In the genomic region with DNA sequence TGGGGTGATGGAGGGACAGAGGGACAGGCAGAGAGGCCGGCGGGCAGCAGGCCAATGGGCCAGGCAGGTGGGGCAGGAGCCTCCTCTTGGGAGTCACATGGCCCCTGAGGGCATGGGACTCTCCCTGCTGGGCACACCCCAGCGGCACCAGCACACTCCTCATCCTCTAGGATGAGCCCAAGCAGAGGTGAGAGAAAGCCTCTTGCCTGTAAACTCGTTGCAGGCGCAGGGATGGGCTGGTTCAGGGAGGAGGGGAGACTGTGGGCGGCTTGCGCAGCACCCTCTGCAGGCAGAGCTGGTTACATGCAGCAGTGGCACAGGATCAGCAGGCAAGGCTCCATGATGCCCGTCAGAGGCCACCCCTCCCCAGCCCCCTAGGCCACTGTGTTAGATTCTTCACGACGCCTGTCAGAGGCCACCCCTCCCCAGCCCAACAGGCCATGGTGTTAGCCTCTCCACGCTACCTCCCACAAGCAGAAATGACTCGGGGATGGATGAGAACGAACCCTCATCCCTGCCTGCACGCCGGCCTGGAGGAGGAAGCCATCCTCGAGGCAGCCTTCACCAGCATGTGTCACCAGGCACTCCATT, we compare ENCODE assay signal across 10 cellular contexts.
DNase-seq lines count a peak whose midpoint lies in the region; ATAC-seq and TF ChIP-seq lines count a peak whose summit lies in the region.
"Had no signal": no experiment of that assay in that cellular context is flagged by ENCODE, and none has a peak within 500 bp of the region (broad histone marks: within the 10 kb centered on the region; RNA-seq: fewer than 3 reads in every experiment).

No MANE protein-coding gene starts in this region.

- no peak overlapping the region for H3K27ac Mint-ChIP-seq in activated naive CD4-positive, alpha-beta T cell treated with anti-CD3 and anti-CD28 coated beads, Interleukin-2, amount 50 U/mL, for 72 hours
- H3K27ac Mint-ChIP-seq in activated naive CD4-positive, alpha-beta T cell treated with anti-CD3 and anti-CD28 coated beads, Interleukin-2, amount 10 ng/mL, durations not matched to agents 7 days and 5 days, result no peak overlapping the region
- no peak overlapping the region for H3K27ac Mint-ChIP-seq in activated CD4-positive, alpha-beta T cell treated with anti-CD3 and anti-CD28 coated beads, Interleukin-2, amount 10 ng/mL, durations not matched to agents 7 days and 5 days

- no peaks in the 10 kb centered on the region for H3K9me3 Mint-ChIP-seq in activated naive CD4-positive, alpha-beta T cell treated with anti-CD3 and anti-CD28 coated beads, Interleukin-2, amount 50 U/mL, for 72 hours
- H3K9me3 Mint-ChIP-seq in activated naive CD4-positive, alpha-beta T cell treated with anti-CD3 and anti-CD28 coated beads, Interleukin-2, amount 10 ng/mL, durations not matched to agents 7 days and 5 days, result no peaks in the 10 kb centered on the region
- H3K9me3 Mint-ChIP-seq in activated CD4-positive, alpha-beta T cell treated with anti-CD3 and anti-CD28 coated beads, Interleukin-2, amount 10 ng/mL, durations not matched to agents 7 days and 5 days, result no peaks in the 10 kb centered on the region

- in situ Hi-C loops in ACHN (cut with HindIII; ENCODE audit: low pct_ligation_motif_present, low pct_unique_long_range_greater_than_20kb, low sequenced_read_pairs), result no loop called here

- H3K27ac ChIP-seq in cardiac muscle cell (no peak overlapping the region), upper lobe of right lung (no peak overlapping the region)
- H3K27ac ChIP-seq: adrenal gland had no signal

- H3K4me1 Mint-ChIP-seq in activated naive CD4-positive, alpha-beta T cell treated with anti-CD3 and anti-CD28 coated beads, Interleukin-2, amount 10 ng/mL, durations not matched to agents 7 days and 5 days, result no peaks in the 10 kb centered on the region
- no peaks in the 10 kb centered on the region for H3K4me1 Mint-ChIP-seq in activated CD4-positive, alpha-beta T cell treated with anti-CD3 and anti-CD28 coated beads, Interleukin-2, amount 10 ng/mL, durations not matched to agents 7 days and 5 days

- DNase-seq in activated naive CD4-positive, alpha-beta T cell treated with anti-CD3 and anti-CD28 coated beads, Interleukin-2, amount 50 U/mL, for 72 hours (ENCODE audit: low spot score in 2 of 2), result no peak
- DNase-seq in activated naive CD4-positive, alpha-beta T cell treated with anti-CD3 and anti-CD28 coated beads, Interleukin-2, amount 10 ng/mL, durations not matched to agents 7 days and 5 days, result no peak
- peak; percentile 28 for DNase-seq in RPMI7951 (ENCODE audit: low read depth)
- peak; percentile 40 to 62 for DNase-seq in cardiac muscle cell (ENCODE audit: low read depth in 1 of 2, low spot score in 1 of 2)
- peak; percentile 63 for DNase-seq in upper lobe of right lung
- no peak for DNase-seq in ACHN
- no peak for DNase-seq in activated CD4-positive, alpha-beta T cell treated with anti-CD3 and anti-CD28 coated beads, Interleukin-2, amount 10 ng/mL, durations not matched to agents 7 days and 5 days
- DNase-seq: adrenal gland, SIG-M5 had no signal

- peaks cover 3% of the 10 kb centered on the region for H3K27me3 Mint-ChIP-seq in activated naive CD4-positive, alpha-beta T cell treated with anti-CD3 and anti-CD28 coated beads, Interleukin-2, amount 10 ng/mL, durations not matched to agents 7 days and 5 days
- no peaks in the 10 kb centered on the region for H3K27me3 Mint-ChIP-seq in activated CD4-positive, alpha-beta T cell treated with anti-CD3 and anti-CD28 coated beads, Interleukin-2, amount 10 ng/mL, durations not matched to agents 7 days and 5 days

- H3K27me3 ChIP-seq in cardiac muscle cell, result no peaks in the 10 kb centered on the region
- H3K27me3 ChIP-seq in upper lobe of right lung, result no peaks in the 10 kb centered on the region
- H3K27me3 ChIP-seq: adrenal gland had no signal

- H3K36me3 ChIP-seq in cardiac muscle cell (no peaks in the 10 kb centered on the region), upper lobe of right lung (no peaks in the 10 kb centered on the region)
- H3K36me3 ChIP-seq: adrenal gland had no signal

- H3K9me3 ChIP-seq in cardiac muscle cell (ENCODE audit: low read depth), result no peaks in the 10 kb centered on the region
- no peaks in the 10 kb centered on the region for H3K9me3 ChIP-seq in upper lobe of right lung
- H3K9me3 ChIP-seq: adrenal gland had no signal

- POLR2A ChIA-PET in activated CD4-positive, alpha-beta T cell treated with anti-CD3 and anti-CD28 coated beads, Interleukin-2, amount 10 ng/mL, durations not matched to agents 7 days and 5 days (lab: Charles Lee), result no interaction called here

- H3K36me3 Mint-ChIP-seq in activated naive CD4-positive, alpha-beta T cell treated with anti-CD3 and anti-CD28 coated beads, Interleukin-2, amount 50 U/mL, for 72 hours, result no peaks in the 10 kb centered on the region
- no peaks in the 10 kb centered on the region for H3K36me3 Mint-ChIP-seq in activated naive CD4-positive, alpha-beta T cell treated with anti-CD3 and anti-CD28 coated beads, Interleukin-2, amount 10 ng/mL, durations not matched to agents 7 days and 5 days
- no peaks in the 10 kb centered on the region for H3K36me3 Mint-ChIP-seq in activated CD4-positive, alpha-beta T cell treated with anti-CD3 and anti-CD28 coated beads, Interleukin-2, amount 10 ng/mL, durations not matched to agents 7 days and 5 days (ENCODE audit: low read depth)

- H3K4me3 ChIP-seq in cardiac muscle cell (no peak overlapping the region), upper lobe of right lung (no peak overlapping the region)
- H3K4me3 ChIP-seq: adrenal gland had no signal

- intact Hi-C loops in upper lobe of right lung (cut with DNase I), result no loop called here

- peak; percentile 39 to 78 for ATAC-seq in activated naive CD4-positive, alpha-beta T cell treated with anti-CD3 and anti-CD28 coated beads, Interleukin-2, amount 50 U/mL, for 72 hours
- ATAC-seq in upper lobe of right lung (peak; percentile 13), GM21723 (IDR thresholded peaks at IDR 0.05; ENCODE audit: unreplicated experiment) (no peak)

- H3K4me1 ChIP-seq in cardiac muscle cell (ENCODE audit: low read depth) (peaks cover 18% of the 10 kb centered on the region), upper lobe of right lung (no peaks in the 10 kb centered on the region)
- H3K4me1 ChIP-seq: adrenal gland had no signal

- peak; percentile 54 for TF ChIP-seq CTCF in cardiac muscle cell (IDR thresholded peaks at IDR 0.05; ENCODE audit: low read depth, low read length)
- peak; percentile 19 for TF ChIP-seq CTCF in upper lobe of right lung (IDR thresholded peaks at IDR 0.05)

- no peak overlapping the region for H3K4me3 Mint-ChIP-seq in activated naive CD4-positive, alpha-beta T cell treated with anti-CD3 and anti-CD28 coated beads, Interleukin-2, amount 10 ng/mL, durations not matched to agents 7 days and 5 days
- no peak overlapping the region for H3K4me3 Mint-ChIP-seq in activated CD4-positive, alpha-beta T cell treated with anti-CD3 and anti-CD28 coated beads, Interleukin-2, amount 10 ng/mL, durations not matched to agents 7 days and 5 days

- CTCF ChIA-PET in activated naive CD4-positive, alpha-beta T cell treated with anti-CD3 and anti-CD28 coated beads, Interleukin-2, amount 10 ng/mL, durations not matched to agents 7 days and 5 days (lab: Charles Lee), result no interaction called here
- CTCF ChIA-PET in activated CD4-positive, alpha-beta T cell treated with anti-CD3 and anti-CD28 coated beads, Interleukin-2, amount 10 ng/mL, durations not matched to agents 7 days and 5 days (lab: Charles Lee), result no interaction called here

Comparison
In these comparisons a context has a peak if more than half of its experiments do, and no peak if none do; other contexts are left out.
1. DNase-seq: peak in RPMI7951 (single experiment), cardiac muscle cell (2 of 2) and upper lobe of right lung (single experiment); none in activated naive CD4-positive, alpha-beta T cell treated with anti-CD3 and anti-CD28 coated beads, Interleukin-2, amount 50 U/mL, for 72 hours (0 of 2), activated naive CD4-positive, alpha-beta T cell treated with anti-CD3 and anti-CD28 coated beads, Interleukin-2, amount 10 ng/mL, durations not matched to agents 7 days and 5 days (single experiment), ACHN (single experiment) and activated CD4-positive, alpha-beta T cell treated with anti-CD3 and anti-CD28 coated beads, Interleukin-2, amount 10 ng/mL, durations not matched to agents 7 days and 5 days (single experiment).